In the genomic region with DNA sequence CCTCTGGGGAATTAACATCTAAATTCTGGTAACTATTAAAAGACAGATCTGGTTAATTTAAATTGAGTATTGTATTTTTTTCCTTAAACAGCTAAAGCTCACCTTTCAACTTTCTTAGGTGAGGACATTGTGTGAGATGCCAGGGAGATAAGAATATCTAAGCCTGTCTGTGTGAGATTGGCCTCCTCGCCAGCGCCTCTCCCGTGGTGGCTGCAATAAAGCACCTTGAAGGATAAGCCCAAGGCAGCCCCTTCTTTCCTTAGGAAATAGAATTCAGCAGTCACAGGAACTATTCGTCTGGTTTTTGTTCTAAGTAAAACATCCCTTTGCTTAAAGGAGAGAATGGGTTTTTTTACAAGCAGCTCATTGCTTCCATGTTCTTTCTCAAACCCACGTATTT, we compare ENCODE assay signal across 19 cellular contexts. TPM values are rescaled to one million over a fixed set of nuclear protein-coding genes. Genes with fewer than 3 reads are reported as not detected.
DNase-seq lines count a peak whose midpoint lies in the region; ATAC-seq and TF ChIP-seq lines count a peak whose summit lies in the region.
"Had no signal": no experiment of that assay in that cellular context is flagged by ENCODE, and none has a peak within 500 bp of the region (broad histone marks: within the 10 kb centered on the region; RNA-seq: fewer than 3 reads in every experiment).

No MANE protein-coding gene starts in this region.

- H3K4me3 ChIP-seq in cardiac muscle cell = no peak overlapping the region
- H3K4me3 ChIP-seq: colonic mucosa, MG63, vagina had no signal

- no peak overlapping the region for H3K4me3 Mint-ChIP-seq in activated naive CD8-positive, alpha-beta T cell treated with anti-CD3 and anti-CD28 coated beads, Interleukin-2, amount 50 U/mL, for 24 hours
- no peak overlapping the region for H3K4me3 Mint-ChIP-seq in nephron progenitor cell
- H3K4me3 Mint-ChIP-seq: activated naive CD4-positive, alpha-beta T cell treated with anti-CD3 and anti-CD28 coated beads, Interleukin-2, amount 50 U/mL, for 24 hours; CD4-positive, alpha-beta T cell; natural killer cell had no signal

- H3K4me1 Mint-ChIP-seq in activated naive CD8-positive, alpha-beta T cell treated with anti-CD3 and anti-CD28 coated beads, Interleukin-2, amount 50 U/mL, for 24 hours = no peaks in the 10 kb centered on the region
- peaks cover 51% of the 10 kb centered on the region for H3K4me1 Mint-ChIP-seq in nephron progenitor cell
- H3K4me1 Mint-ChIP-seq: activated naive CD4-positive, alpha-beta T cell treated with anti-CD3 and anti-CD28 coated beads, Interleukin-2, amount 50 U/mL, for 24 hours; natural killer cell had no signal

- H3K27ac Mint-ChIP-seq in activated naive CD8-positive, alpha-beta T cell treated with anti-CD3 and anti-CD28 coated beads, Interleukin-2, amount 50 U/mL, for 24 hours = peak overlapping the region; percentile 55
- H3K27ac Mint-ChIP-seq in nephron progenitor cell = peak overlapping the region; percentile 93
- H3K27ac Mint-ChIP-seq: CD4-positive, alpha-beta T cell had no signal

- H3K36me3 Mint-ChIP-seq in activated naive CD8-positive, alpha-beta T cell treated with anti-CD3 and anti-CD28 coated beads, Interleukin-2, amount 50 U/mL, for 24 hours (ENCODE audit: low read depth) = peaks cover 31% of the 10 kb centered on the region
- peaks cover 49% of the 10 kb centered on the region for H3K36me3 Mint-ChIP-seq in nephron progenitor cell (ENCODE audit: low read depth)
- H3K36me3 Mint-ChIP-seq: natural killer cell had no signal

- TF ChIP-seq CTCF in cardiac muscle cell (IDR thresholded peaks at IDR 0.05; ENCODE audit: low read depth, low read length) (no peak), nephron progenitor cell (IDR thresholded peaks at IDR 0.05) (no peak)

- no peaks in the 10 kb centered on the region for H3K27me3 ChIP-seq in cardiac muscle cell
- H3K27me3 ChIP-seq: colonic mucosa, MG63, vagina had no signal

- no peak for ATAC-seq in activated naive CD8-positive, alpha-beta T cell treated with anti-CD3 and anti-CD28 coated beads, Interleukin-2, amount 50 U/mL, for 24 hours
- no peak for ATAC-seq in HG03095 (IDR thresholded peaks at IDR 0.05; ENCODE audit: unreplicated experiment)
- ATAC-seq: natural killer cell had no signal

- peak overlapping the region; percentile 26 for H3K27ac ChIP-seq in cardiac muscle cell
- H3K27ac ChIP-seq: colonic mucosa, vagina had no signal

- peaks cover 3% of the 10 kb centered on the region for H3K4me1 ChIP-seq in cardiac muscle cell (ENCODE audit: low read depth)
- H3K4me1 ChIP-seq: colonic mucosa had no signal

- peaks cover 36% of the 10 kb centered on the region for H3K36me3 ChIP-seq in cardiac muscle cell

- H3K9me3 Mint-ChIP-seq in activated naive CD8-positive, alpha-beta T cell treated with anti-CD3 and anti-CD28 coated beads, Interleukin-2, amount 50 U/mL, for 24 hours = no peaks in the 10 kb centered on the region
- H3K9me3 Mint-ChIP-seq in nephron progenitor cell = no peaks in the 10 kb centered on the region
- H3K9me3 Mint-ChIP-seq: activated naive CD4-positive, alpha-beta T cell treated with anti-CD3 and anti-CD28 coated beads, Interleukin-2, amount 50 U/mL, for 24 hours; CD4-positive, alpha-beta T cell; natural killer cell had no signal

- no peaks in the 10 kb centered on the region for H3K9me3 ChIP-seq in cardiac muscle cell (ENCODE audit: low read depth)
- H3K9me3 ChIP-seq: colonic mucosa, MG63, vagina had no signal

- no peaks in the 10 kb centered on the region for H3K27me3 Mint-ChIP-seq in activated naive CD8-positive, alpha-beta T cell treated with anti-CD3 and anti-CD28 coated beads, Interleukin-2, amount 50 U/mL, for 24 hours
- no peaks in the 10 kb centered on the region for H3K27me3 Mint-ChIP-seq in nephron progenitor cell (ENCODE audit: low read depth, poor library complexity)
- H3K27me3 Mint-ChIP-seq: activated naive CD4-positive, alpha-beta T cell treated with anti-CD3 and anti-CD28 coated beads, Interleukin-2, amount 50 U/mL, for 24 hours; CD4-positive, alpha-beta T cell had no signal

- intact Hi-C loops in cardiac septum (cut with DNase I) = no loop called here

- no peak for DNase-seq in cardiac muscle cell (ENCODE audit: low read depth in 1 of 2, low spot score in 1 of 2)
- no peak for DNase-seq in cardiac septum (ENCODE audit: low spot score)
- DNase-seq in activated naive CD8-positive, alpha-beta T cell treated with anti-CD3 and anti-CD28 coated beads, Interleukin-2, amount 50 U/mL, for 24 hours = no peak
- DNase-seq in nephron progenitor cell = no peak
- DNase-seq in COR-L47 (lab: John Stamatoyannopoulos, UW) = no peak
- no peak for DNase-seq in NCI-H2227 treated with DMSO at 0.1 percent for 48 hours (lab: John Stamatoyannopoulos, UW)
- no peak for DNase-seq in activated CD8-positive, alpha-beta memory T cell treated with anti-CD3 and anti-CD28 coated beads for 24 hours
- DNase-seq: ACHN; activated CD4-positive, alpha-beta T cell treated with anti-CD3 and anti-CD28 coated beads for 48 hours; CD4-positive, alpha-beta T cell; colonic mucosa; MG63; natural killer cell; NCI-H1417 treated with DMSO at 0.1 percent for 48 hours; NCI-H526; RPMI8226 had no signal

RNA-seq across cellular contexts. Expression of gene NAXD, which starts 24.6 kb away (rescaled TPM):
- total RNA-seq in cardiac muscle cell (32.8 and 36.8 TPM in 2 replicates), cardiac septum (23.7 TPM)
- 40.7 and 48.9 TPM in 2 replicates for polyA plus RNA-seq in cardiac muscle cell
